Comparison of ENCODE assay signal across 8 cellular contexts in genomic region chr4:3956165-3956867, GRCh38.
DNase-seq lines count a peak whose midpoint lies in the region; ATAC-seq and TF ChIP-seq lines count a peak whose summit lies in the region.
"Not testable (repeated sequence)": the region's sequence is repeated elsewhere in the genome, so short reads cannot be mapped to it uniquely, and the experiment has no call there.

No MANE protein-coding gene starts in this region.

- peak overlapping the region; percentile 97 for H3K4me3 Mint-ChIP-seq in activated naive CD4-positive, alpha-beta T cell treated with anti-CD3 and anti-CD28 coated beads, Interleukin-2, amount 50 U/mL, for 24 hours
- H3K4me3 Mint-ChIP-seq in stimulated activated naive CD8-positive, alpha-beta T cell treated with anti-CD3 and anti-CD28 coated beads, Interleukin-15, amount 100 ng/mL, for 72 hours = peak overlapping the region; percentile 87 to 90

- not testable (repeated sequence) for DNase-seq in AG04450 (ENCODE audit: low read depth, low spot score); HAP-1 (ENCODE audit: low spot score in 2 of 2); stimulated activated naive CD8-positive, alpha-beta T cell treated with anti-CD3 and anti-CD28 coated beads, Interleukin-15, amount 100 ng/mL, for 72 hours
- peak; percentile 76 for DNase-seq in RPMI8226

- H3K9me2 ChIP-seq in neural cell (ENCODE audit: insufficient read depth, low read length) = not testable (repeated sequence)

- not testable (repeated sequence) for TF ChIP-seq CTCF in AG04450 (IDR thresholded peaks at IDR 0.05; ENCODE audit: low read depth, low read length); neural cell (IDR thresholded peaks at IDR 0.05; ENCODE audit: poor library complexity, severe bottlenecking)

- not testable (repeated sequence) for H3K27me3 ChIP-seq in AG04450 (ENCODE audit: control insufficient read depth, insufficient read depth, low read length); HAP-1 (ENCODE audit: low read depth); ectodermal cell (ENCODE audit: control insufficient read depth, insufficient read depth, low read length, poor library complexity, severe bottlenecking); iPS-20b (ENCODE audit: insufficient read depth, low read length); neural cell (ENCODE audit: insufficient read depth, low read depth, low read length)

- not testable (repeated sequence) for H3K9me3 ChIP-seq in AG04450 (ENCODE audit: control insufficient read depth, insufficient read depth, low read length); HAP-1; ectodermal cell (ENCODE audit: control insufficient read depth, low read length); iPS-20b (ENCODE audit: insufficient read depth, low read depth, low read length); neural cell (ENCODE audit: low read length)

- not testable (repeated sequence) for H3K27ac ChIP-seq in AG04450 (ENCODE audit: low read depth, low read length); ectodermal cell (ENCODE audit: insufficient read depth, low read depth, low read length, poor library complexity, severe bottlenecking); iPS-20b (ENCODE audit: low read length); neural cell (ENCODE audit: low read length)

- WGBS in ectodermal cell, 2 experiments = 11 to 13% methylated on average over 35 to 36 of the region's 38 CpGs

- not testable (repeated sequence) for H3K27me3 Mint-ChIP-seq in activated naive CD4-positive, alpha-beta T cell treated with anti-CD3 and anti-CD28 coated beads, Interleukin-2, amount 50 U/mL, for 24 hours; stimulated activated naive CD8-positive, alpha-beta T cell treated with anti-CD3 and anti-CD28 coated beads, Interleukin-15, amount 100 ng/mL, for 72 hours

- H3K4me1 ChIP-seq in HAP-1; ectodermal cell (ENCODE audit: control insufficient read depth, insufficient read depth, low read length); iPS-20b (ENCODE audit: insufficient read depth, low read length): not testable (repeated sequence)

- H3K4me2 ChIP-seq in neural cell (ENCODE audit: low read length) = not testable (repeated sequence)

- not testable (repeated sequence) for H3K36me3 Mint-ChIP-seq in activated naive CD4-positive, alpha-beta T cell treated with anti-CD3 and anti-CD28 coated beads, Interleukin-2, amount 50 U/mL, for 24 hours

- not testable (repeated sequence) for H2AFZ ChIP-seq in neural cell (ENCODE audit: low read depth, low read length)

- H3K9me3 Mint-ChIP-seq in activated naive CD4-positive, alpha-beta T cell treated with anti-CD3 and anti-CD28 coated beads, Interleukin-2, amount 50 U/mL, for 24 hours; stimulated activated naive CD8-positive, alpha-beta T cell treated with anti-CD3 and anti-CD28 coated beads, Interleukin-15, amount 100 ng/mL, for 72 hours: not testable (repeated sequence)

- not testable (repeated sequence) for TF ChIP-seq EP300 in neural cell (conservative IDR thresholded peaks at IDR 0.05; ENCODE audit: poor library complexity, severe bottlenecking)

- CTCF ChIA-PET in AG04450 (lab: Charles Lee) = interaction anchor here (0.7 kb wide), 1 partner anchor 14 kb away, joined by 3 read pairs; no protein-coding TSS in a partner anchor

- in situ Hi-C loops in HAP-1 (cut with MboI; ENCODE audit: low sequenced_read_pairs) = not testable (repeated sequence)

- H3K4me1 Mint-ChIP-seq in activated naive CD4-positive, alpha-beta T cell treated with anti-CD3 and anti-CD28 coated beads, Interleukin-2, amount 50 U/mL, for 24 hours = peaks cover 19% of the 10 kb centered on the region
- peaks cover 17% of the 10 kb centered on the region for H3K4me1 Mint-ChIP-seq in stimulated activated naive CD8-positive, alpha-beta T cell treated with anti-CD3 and anti-CD28 coated beads, Interleukin-15, amount 100 ng/mL, for 72 hours

- H3F3A ChIP-seq in neural cell (ENCODE audit: insufficient read depth, low read length, poor library complexity, severe bottlenecking) = not testable (repeated sequence)

- H4K20me1 ChIP-seq in neural cell (ENCODE audit: insufficient read depth) = not testable (repeated sequence)

- H3K79me2 ChIP-seq in neural cell (replicated peaks; ENCODE audit: insufficient read depth, low read length) = not testable (repeated sequence)

- not testable (repeated sequence) for TF ChIP-seq RAD21 in neural cell (conservative IDR thresholded peaks at IDR 0.05)

- not testable (repeated sequence) for ATAC-seq in stimulated activated naive CD8-positive, alpha-beta T cell treated with anti-CD3 and anti-CD28 coated beads, Interleukin-15, amount 100 ng/mL, for 72 hours

- H3K4me3 ChIP-seq in AG04450 (ENCODE audit: low read depth, low read length) (peak overlapping the region; percentile 60), HAP-1 (peak overlapping the region; percentile 16), ectodermal cell (ENCODE audit: insufficient read depth, low read depth, low read length) (peak overlapping the region; percentile 34), iPS-20b (ENCODE audit: low read length) (peak overlapping the region; percentile 60; the same call in 1 of the 2 replicates), neural cell (ENCODE audit: low read length) (peak overlapping the region; percentile 68)

- H3K36me3 ChIP-seq in HAP-1 (replicated peaks); ectodermal cell (ENCODE audit: control insufficient read depth, insufficient read depth, low read length); iPS-20b (ENCODE audit: insufficient read depth, low read depth, low read length); neural cell (ENCODE audit: insufficient read depth, low read length): not testable (repeated sequence)

- not testable (repeated sequence) for H3K27ac Mint-ChIP-seq in activated naive CD4-positive, alpha-beta T cell treated with anti-CD3 and anti-CD28 coated beads, Interleukin-2, amount 50 U/mL, for 24 hours
- peak overlapping the region in 1 of 2 donors; percentile 92 for H3K27ac Mint-ChIP-seq in stimulated activated naive CD8-positive, alpha-beta T cell treated with anti-CD3 and anti-CD28 coated beads, Interleukin-15, amount 100 ng/mL, for 72 hours

- not testable (repeated sequence) for H3K9ac ChIP-seq in iPS-20b (ENCODE audit: low read depth, low read length)
- peak overlapping the region; percentile 57 for H3K9ac ChIP-seq in neural cell (ENCODE audit: low read length)

- POLR2A ChIA-PET in AG04450 (lab: Yijun Ruan, JAX) = interaction anchor here (0.6 to 0.8 kb wide), 2 partner anchors 293 to 454 kb away, joined by 3 read pairs; partner anchors contain the start of gene TMEM128

Comparison
In these comparisons a context has a peak if more than half of its experiments do, and no peak if none do; other contexts are left out.
1. H3K4me3 ChIP-seq: peak in every context shown above with its lines; median percentile 68 in neural cell; 60 in AG04450; 60 in iPS-20b; 34 in ectodermal cell; 16 in HAP-1.